Comparison of ENCODE assay signal across 3 cellular contexts in the genomic region with DNA sequence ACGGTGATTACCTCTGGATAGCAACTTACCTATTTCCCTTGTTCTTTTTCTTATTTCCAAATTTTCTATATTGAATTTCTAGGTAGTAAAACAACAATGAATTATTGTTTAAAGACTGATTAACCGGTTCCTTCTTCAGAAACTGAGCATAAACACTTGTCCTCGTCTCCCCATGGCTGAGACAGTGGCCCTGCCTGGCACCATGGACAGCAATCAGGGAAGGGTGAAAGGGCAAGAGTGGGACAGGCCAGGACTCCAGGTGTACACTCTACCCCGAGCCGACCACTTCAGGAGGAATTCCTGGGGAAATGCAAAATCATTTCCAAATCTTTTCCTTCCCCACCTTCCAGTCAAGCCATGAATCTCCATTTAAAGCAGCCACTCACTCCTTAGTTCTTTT.
TF ChIP-seq lines count a peak whose summit lies in the region.

No MANE protein-coding gene starts in this region.

TF ChIP-seq in SK-N-SH, 30 proteins besides CTCF, POLR2A, EP300 and RAD21:
- TF ChIP-seq, protein P1, sequence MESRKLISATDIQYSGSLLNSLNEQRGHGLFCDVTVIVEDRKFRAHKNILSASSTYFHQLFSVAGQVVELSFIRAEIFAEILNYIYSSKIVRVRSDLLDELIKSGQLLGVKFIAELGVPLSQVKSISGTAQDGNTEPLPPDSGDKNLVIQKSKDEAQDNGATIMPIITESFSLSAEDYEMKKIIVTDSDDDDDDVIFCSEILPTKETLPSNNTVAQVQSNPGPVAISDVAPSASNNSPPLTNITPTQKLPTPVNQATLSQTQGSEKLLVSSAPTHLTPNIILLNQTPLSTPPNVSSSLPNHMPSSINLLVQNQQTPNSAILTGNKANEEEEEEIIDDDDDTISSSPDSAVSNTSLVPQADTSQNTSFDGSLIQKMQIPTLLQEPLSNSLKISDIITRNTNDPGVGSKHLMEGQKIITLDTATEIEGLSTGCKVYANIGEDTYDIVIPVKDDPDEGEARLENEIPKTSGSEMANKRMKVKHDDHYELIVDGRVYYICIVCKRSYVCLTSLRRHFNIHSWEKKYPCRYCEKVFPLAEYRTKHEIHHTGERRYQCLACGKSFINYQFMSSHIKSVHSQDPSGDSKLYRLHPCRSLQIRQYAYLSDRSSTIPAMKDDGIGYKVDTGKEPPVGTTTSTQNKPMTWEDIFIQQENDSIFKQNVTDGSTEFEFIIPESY (IDR thresholded peaks at IDR 0.05; ENCODE audit: borderline replicate concordance, low read depth): no peak
- TF ChIP-seq, protein P2, sequence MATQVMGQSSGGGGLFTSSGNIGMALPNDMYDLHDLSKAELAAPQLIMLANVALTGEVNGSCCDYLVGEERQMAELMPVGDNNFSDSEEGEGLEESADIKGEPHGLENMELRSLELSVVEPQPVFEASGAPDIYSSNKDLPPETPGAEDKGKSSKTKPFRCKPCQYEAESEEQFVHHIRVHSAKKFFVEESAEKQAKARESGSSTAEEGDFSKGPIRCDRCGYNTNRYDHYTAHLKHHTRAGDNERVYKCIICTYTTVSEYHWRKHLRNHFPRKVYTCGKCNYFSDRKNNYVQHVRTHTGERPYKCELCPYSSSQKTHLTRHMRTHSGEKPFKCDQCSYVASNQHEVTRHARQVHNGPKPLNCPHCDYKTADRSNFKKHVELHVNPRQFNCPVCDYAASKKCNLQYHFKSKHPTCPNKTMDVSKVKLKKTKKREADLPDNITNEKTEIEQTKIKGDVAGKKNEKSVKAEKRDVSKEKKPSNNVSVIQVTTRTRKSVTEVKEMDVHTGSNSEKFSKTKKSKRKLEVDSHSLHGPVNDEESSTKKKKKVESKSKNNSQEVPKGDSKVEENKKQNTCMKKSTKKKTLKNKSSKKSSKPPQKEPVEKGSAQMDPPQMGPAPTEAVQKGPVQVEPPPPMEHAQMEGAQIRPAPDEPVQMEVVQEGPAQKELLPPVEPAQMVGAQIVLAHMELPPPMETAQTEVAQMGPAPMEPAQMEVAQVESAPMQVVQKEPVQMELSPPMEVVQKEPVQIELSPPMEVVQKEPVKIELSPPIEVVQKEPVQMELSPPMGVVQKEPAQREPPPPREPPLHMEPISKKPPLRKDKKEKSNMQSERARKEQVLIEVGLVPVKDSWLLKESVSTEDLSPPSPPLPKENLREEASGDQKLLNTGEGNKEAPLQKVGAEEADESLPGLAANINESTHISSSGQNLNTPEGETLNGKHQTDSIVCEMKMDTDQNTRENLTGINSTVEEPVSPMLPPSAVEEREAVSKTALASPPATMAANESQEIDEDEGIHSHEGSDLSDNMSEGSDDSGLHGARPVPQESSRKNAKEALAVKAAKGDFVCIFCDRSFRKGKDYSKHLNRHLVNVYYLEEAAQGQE (IDR thresholded peaks at IDR 0.05; ENCODE audit: low read depth, low read length): peak; percentile 92
TF ChIP-seq in SK-N-SH: peak in this region for 1.

TF ChIP-seq in SK-N-SH treated with all-trans-retinoic acid at 6 μM for 48 hours, 23 proteins besides CTCF, POLR2A, EP300 and RAD21:
- TF ChIP-seq, protein P3, sequence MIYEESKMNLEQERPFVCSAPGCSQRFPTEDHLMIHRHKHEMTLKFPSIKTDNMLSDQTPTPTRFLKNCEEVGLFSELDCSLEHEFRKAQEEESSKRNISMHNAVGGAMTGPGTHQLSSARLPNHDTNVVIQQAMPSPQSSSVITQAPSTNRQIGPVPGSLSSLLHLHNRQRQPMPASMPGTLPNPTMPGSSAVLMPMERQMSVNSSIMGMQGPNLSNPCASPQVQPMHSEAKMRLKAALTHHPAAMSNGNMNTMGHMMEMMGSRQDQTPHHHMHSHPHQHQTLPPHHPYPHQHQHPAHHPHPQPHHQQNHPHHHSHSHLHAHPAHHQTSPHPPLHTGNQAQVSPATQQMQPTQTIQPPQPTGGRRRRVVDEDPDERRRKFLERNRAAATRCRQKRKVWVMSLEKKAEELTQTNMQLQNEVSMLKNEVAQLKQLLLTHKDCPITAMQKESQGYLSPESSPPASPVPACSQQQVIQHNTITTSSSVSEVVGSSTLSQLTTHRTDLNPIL (CRISPR knock-in tag; IDR thresholded peaks at IDR 0.05; ENCODE audit: low read depth): no peak
- TF ChIP-seq ISL1 (CRISPR knock-in tag; IDR thresholded peaks at IDR 0.05) (no peak), ZNF70 (CRISPR knock-in tag; IDR thresholded peaks at IDR 0.05) (no peak), ESRRG (CRISPR knock-in tag; IDR thresholded peaks at IDR 0.05) (no peak), ZC3H10 (CRISPR knock-in tag; IDR thresholded peaks at IDR 0.05) (no peak), CSDC2 (CRISPR knock-in tag; IDR thresholded peaks at IDR 0.05) (no peak)

TF ChIP-seq in K562, 482 proteins besides CTCF, POLR2A, EP300 and RAD21:
- TF ChIP-seq, protein P4, sequence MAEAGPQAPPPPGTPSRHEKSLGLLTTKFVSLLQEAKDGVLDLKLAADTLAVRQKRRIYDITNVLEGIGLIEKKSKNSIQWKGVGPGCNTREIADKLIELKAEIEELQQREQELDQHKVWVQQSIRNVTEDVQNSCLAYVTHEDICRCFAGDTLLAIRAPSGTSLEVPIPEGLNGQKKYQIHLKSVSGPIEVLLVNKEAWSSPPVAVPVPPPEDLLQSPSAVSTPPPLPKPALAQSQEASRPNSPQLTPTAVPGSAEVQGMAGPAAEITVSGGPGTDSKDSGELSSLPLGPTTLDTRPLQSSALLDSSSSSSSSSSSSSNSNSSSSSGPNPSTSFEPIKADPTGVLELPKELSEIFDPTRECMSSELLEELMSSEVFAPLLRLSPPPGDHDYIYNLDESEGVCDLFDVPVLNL (CRISPR knock-in tag; IDR thresholded peaks at IDR 0.05; ENCODE audit: low read depth): no peak
- TF ChIP-seq, protein P5, sequence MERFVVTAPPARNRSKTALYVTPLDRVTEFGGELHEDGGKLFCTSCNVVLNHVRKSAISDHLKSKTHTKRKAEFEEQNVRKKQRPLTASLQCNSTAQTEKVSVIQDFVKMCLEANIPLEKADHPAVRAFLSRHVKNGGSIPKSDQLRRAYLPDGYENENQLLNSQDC (CRISPR knock-in tag; IDR thresholded peaks at IDR 0.05): no peak
- TF ChIP-seq SP2 (IDR thresholded peaks at IDR 0.05; ENCODE audit: extremely low read depth, low read depth, low read length, poor library complexity, severe bottlenecking) (no peak), ZNF76 (CRISPR knock-in tag; IDR thresholded peaks at IDR 0.05; ENCODE audit: borderline replicate concordance) (no peak), NR2C2 (CRISPR knock-in tag; IDR thresholded peaks at IDR 0.05) (no peak), NR2C2 (tag; IDR thresholded peaks at IDR 0.05) (peak; percentile 44; the same call in 1 of the 2 replicates), ELF1 (tag; IDR thresholded peaks at IDR 0.05) (no peak), MCM3 (IDR thresholded peaks at IDR 0.05) (no peak), PML (IDR thresholded peaks at IDR 0.05; ENCODE audit: low read length) (no peak), ZBED1 (IDR thresholded peaks at IDR 0.05) (no peak), DPF2 (IDR thresholded peaks at IDR 0.05) (no peak), NR2C1 (IDR thresholded peaks at IDR 0.05) (peak; percentile 70), NR2C1 (tag; IDR thresholded peaks at IDR 0.05) (peak; percentile 52), ZNF354B (CRISPR knock-in tag; IDR thresholded peaks at IDR 0.05) (no peak), EHMT2 (IDR thresholded peaks at IDR 0.05) (peak; percentile 67; the same call in 1 of the 2 replicates), OTX1 (CRISPR knock-in tag; IDR thresholded peaks at IDR 0.05) (no peak), NCOR1 (IDR thresholded peaks at IDR 0.05) (no peak)
- TF ChIP-seq, protein P6, sequence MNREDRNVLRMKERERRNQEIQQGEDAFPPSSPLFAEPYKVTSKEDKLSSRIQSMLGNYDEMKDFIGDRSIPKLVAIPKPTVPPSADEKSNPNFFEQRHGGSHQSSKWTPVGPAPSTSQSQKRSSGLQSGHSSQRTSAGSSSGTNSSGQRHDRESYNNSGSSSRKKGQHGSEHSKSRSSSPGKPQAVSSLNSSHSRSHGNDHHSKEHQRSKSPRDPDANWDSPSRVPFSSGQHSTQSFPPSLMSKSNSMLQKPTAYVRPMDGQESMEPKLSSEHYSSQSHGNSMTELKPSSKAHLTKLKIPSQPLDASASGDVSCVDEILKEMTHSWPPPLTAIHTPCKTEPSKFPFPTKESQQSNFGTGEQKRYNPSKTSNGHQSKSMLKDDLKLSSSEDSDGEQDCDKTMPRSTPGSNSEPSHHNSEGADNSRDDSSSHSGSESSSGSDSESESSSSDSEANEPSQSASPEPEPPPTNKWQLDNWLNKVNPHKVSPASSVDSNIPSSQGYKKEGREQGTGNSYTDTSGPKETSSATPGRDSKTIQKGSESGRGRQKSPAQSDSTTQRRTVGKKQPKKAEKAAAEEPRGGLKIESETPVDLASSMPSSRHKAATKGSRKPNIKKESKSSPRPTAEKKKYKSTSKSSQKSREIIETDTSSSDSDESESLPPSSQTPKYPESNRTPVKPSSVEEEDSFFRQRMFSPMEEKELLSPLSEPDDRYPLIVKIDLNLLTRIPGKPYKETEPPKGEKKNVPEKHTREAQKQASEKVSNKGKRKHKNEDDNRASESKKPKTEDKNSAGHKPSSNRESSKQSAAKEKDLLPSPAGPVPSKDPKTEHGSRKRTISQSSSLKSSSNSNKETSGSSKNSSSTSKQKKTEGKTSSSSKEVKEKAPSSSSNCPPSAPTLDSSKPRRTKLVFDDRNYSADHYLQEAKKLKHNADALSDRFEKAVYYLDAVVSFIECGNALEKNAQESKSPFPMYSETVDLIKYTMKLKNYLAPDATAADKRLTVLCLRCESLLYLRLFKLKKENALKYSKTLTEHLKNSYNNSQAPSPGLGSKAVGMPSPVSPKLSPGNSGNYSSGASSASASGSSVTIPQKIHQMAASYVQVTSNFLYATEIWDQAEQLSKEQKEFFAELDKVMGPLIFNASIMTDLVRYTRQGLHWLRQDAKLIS (CRISPR knock-in tag; IDR thresholded peaks at IDR 0.05): no peak
- TF ChIP-seq, protein P7, sequence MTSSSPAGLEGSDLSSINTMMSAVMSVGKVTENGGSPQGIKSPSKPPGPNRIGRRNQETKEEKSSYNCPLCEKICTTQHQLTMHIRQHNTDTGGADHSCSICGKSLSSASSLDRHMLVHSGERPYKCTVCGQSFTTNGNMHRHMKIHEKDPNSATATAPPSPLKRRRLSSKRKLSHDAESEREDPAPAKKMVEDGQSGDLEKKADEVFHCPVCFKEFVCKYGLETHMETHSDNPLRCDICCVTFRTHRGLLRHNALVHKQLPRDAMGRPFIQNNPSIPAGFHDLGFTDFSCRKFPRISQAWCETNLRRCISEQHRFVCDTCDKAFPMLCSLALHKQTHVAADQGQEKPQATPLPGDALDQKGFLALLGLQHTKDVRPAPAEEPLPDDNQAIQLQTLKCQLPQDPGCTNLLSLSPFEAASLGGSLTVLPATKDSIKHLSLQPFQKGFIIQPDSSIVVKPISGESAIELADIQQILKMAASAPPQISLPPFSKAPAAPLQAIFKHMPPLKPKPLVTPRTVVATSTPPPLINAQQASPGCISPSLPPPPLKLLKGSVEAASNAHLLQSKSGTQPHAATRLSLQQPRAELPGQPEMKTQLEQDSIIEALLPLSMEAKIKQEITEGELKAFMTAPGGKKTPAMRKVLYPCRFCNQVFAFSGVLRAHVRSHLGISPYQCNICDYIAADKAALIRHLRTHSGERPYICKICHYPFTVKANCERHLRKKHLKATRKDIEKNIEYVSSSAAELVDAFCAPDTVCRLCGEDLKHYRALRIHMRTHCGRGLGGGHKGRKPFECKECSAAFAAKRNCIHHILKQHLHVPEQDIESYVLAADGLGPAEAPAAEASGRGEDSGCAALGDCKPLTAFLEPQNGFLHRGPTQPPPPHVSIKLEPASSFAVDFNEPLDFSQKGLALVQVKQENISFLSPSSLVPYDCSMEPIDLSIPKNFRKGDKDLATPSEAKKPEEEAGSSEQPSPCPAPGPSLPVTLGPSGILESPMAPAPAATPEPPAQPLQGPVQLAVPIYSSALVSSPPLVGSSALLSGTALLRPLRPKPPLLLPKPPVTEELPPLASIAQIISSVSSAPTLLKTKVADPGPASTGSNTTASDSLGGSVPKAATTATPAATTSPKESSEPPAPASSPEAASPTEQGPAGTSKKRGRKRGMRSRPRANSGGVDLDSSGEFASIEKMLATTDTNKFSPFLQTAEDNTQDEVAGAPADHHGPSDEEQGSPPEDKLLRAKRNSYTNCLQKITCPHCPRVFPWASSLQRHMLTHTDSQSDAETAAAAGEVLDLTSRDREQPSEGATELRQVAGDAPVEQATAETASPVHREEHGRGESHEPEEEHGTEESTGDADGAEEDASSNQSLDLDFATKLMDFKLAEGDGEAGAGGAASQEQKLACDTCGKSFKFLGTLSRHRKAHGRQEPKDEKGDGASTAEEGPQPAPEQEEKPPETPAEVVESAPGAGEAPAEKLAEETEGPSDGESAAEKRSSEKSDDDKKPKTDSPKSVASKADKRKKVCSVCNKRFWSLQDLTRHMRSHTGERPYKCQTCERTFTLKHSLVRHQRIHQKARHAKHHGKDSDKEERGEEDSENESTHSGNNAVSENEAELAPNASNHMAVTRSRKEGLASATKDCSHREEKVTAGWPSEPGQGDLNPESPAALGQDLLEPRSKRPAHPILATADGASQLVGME (CRISPR knock-in tag; IDR thresholded peaks at IDR 0.05): no peak
